32 cellular contexts compared by ENCODE assay signal in the genomic region with DNA sequence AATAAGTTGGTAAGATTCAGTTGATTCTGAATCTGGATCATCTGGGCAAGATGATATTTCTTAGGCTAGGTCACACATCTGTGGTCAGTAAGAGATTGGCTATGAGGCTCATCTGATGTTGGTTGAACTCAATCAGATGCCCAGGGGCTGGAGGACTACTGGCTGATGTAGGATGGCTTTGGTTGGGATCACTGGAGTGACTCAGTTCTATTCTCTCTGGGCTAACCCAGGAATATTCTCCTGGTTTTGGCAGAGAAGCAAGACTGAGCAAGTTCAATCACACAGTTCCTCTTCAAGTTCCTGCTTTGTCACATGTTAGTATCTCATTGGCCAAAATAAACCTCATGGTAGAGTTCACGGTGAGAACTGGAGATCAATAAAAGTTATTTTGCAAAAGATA.
"Had no signal": no experiment of that assay in that cellular context is flagged by ENCODE, and none has a peak within 500 bp of the region (broad histone marks: within the 10 kb centered on the region; RNA-seq: fewer than 3 reads in every experiment).

No MANE protein-coding gene starts in this region.

- ATAC-seq: activated CD8-positive, alpha-beta T cell treated with anti-CD3 and anti-CD28 coated beads for 36 hours; activated T-cell treated with anti-CD3 and anti-CD28 coated beads, Interleukin-2, amount 50 U/mL, for 72 hours had no signal

- H3K4me1 ChIP-seq: ascending aorta had no signal

- H3K4me3 Mint-ChIP-seq: activated CD4-positive, alpha-beta T cell treated with anti-CD3 and anti-CD28 coated beads, Interleukin-2, amount 10 ng/mL, durations not matched to agents 24 days and 14 days; activated CD8-positive, alpha-beta T cell treated with anti-CD3 and anti-CD28 coated beads for 36 hours; activated naive CD4-positive, alpha-beta T cell treated with anti-CD3 and anti-CD28 coated beads, Interleukin-2, amount 50 U/mL, for 24 hours; activated naive CD8-positive, alpha-beta T cell treated with anti-CD3 and anti-CD28 coated beads, Interleukin-2, amount 10 ng/mL, durations not matched to agents 7 days and 5 days; activated T-cell treated with anti-CD3 and anti-CD28 coated beads, Interleukin-2, amount 50 U/mL, for 72 hours had no signal

- H3K4me3 ChIP-seq: ascending aorta, MG63, PC-9 had no signal

- DNase-seq: activated CD4-positive, alpha-beta T cell treated with anti-CD3 and anti-CD28 coated beads, Interleukin-2, amount 10 ng/mL, durations not matched to agents 24 days and 14 days; activated CD4-positive, alpha-beta T cell treated with anti-CD3 and anti-CD28 coated beads, Interleukin-2, amount 50 U/mL, for 4 hours; activated CD8-positive, alpha-beta T cell treated with anti-CD3 and anti-CD28 coated beads for 36 hours; activated gamma-delta T cell; activated naive CD4-positive, alpha-beta T cell treated with Interleukin-2 at 50 U/mL for 16 hours; activated naive CD8-positive, alpha-beta T cell treated with anti-CD3 and anti-CD28 coated beads, Interleukin-2, amount 10 ng/mL, durations not matched to agents 7 days and 5 days; activated T-cell treated with anti-CD3 and anti-CD28 coated beads, Interleukin-2, amount 50 U/mL, for 1 hour; activated T-cell treated with anti-CD3 and anti-CD28 coated beads, Interleukin-2, amount 50 U/mL, for 72 hours; amygdala; caudate nucleus; cerebellar nuclear complex; Karpas-422; MG63; NCI-H1048; NCI-H1105 treated with DMSO at 0.1 percent for 48 hours; NCI-H1436; NCI-H1694; NCI-H1930; NCI-H2081 treated with DMSO at 0.1 percent for 48 hours; NCI-H226; NCI-H446 treated with DMSO at 0.1 percent for 48 hours; NCI-H524; PC-9; Right ventricle myocardium superior; SW 1271; T-helper 1 cell; T-helper 2 cell; T-helper 9 cell had no signal

- H3K27me3 ChIP-seq: ascending aorta, MG63 had no signal

- H3K36me3 Mint-ChIP-seq: activated naive CD4-positive, alpha-beta T cell treated with anti-CD3 and anti-CD28 coated beads, Interleukin-2, amount 50 U/mL, for 24 hours; activated naive CD8-positive, alpha-beta T cell treated with anti-CD3 and anti-CD28 coated beads, Interleukin-2, amount 10 ng/mL, durations not matched to agents 7 days and 5 days had no signal

- H3K4me1 Mint-ChIP-seq: activated CD4-positive, alpha-beta T cell treated with anti-CD3 and anti-CD28 coated beads, Interleukin-2, amount 10 ng/mL, durations not matched to agents 24 days and 14 days; activated naive CD4-positive, alpha-beta T cell treated with anti-CD3 and anti-CD28 coated beads, Interleukin-2, amount 50 U/mL, for 24 hours; activated naive CD8-positive, alpha-beta T cell treated with anti-CD3 and anti-CD28 coated beads, Interleukin-2, amount 10 ng/mL, durations not matched to agents 7 days and 5 days had no signal

- H3K9me3 ChIP-seq: ascending aorta, MG63 had no signal

- H3K27ac ChIP-seq: ascending aorta, PC-9 had no signal

- H3K27me3 Mint-ChIP-seq: activated CD4-positive, alpha-beta T cell treated with anti-CD3 and anti-CD28 coated beads, Interleukin-2, amount 10 ng/mL, durations not matched to agents 24 days and 14 days; activated CD8-positive, alpha-beta T cell treated with anti-CD3 and anti-CD28 coated beads for 36 hours; activated naive CD4-positive, alpha-beta T cell treated with anti-CD3 and anti-CD28 coated beads, Interleukin-2, amount 50 U/mL, for 24 hours; activated naive CD8-positive, alpha-beta T cell treated with anti-CD3 and anti-CD28 coated beads, Interleukin-2, amount 10 ng/mL, durations not matched to agents 7 days and 5 days had no signal

- FAIRE-seq: RCC 7860 had no signal

- H3K36me3 ChIP-seq: ascending aorta, MG63 had no signal

- H3K4me2 ChIP-seq: PC-9 had no signal

- H2AFZ ChIP-seq: PC-9 had no signal

- H3K27ac Mint-ChIP-seq: activated CD4-positive, alpha-beta T cell treated with anti-CD3 and anti-CD28 coated beads, Interleukin-2, amount 10 ng/mL, durations not matched to agents 24 days and 14 days; activated CD8-positive, alpha-beta T cell treated with anti-CD3 and anti-CD28 coated beads for 36 hours; activated naive CD4-positive, alpha-beta T cell treated with anti-CD3 and anti-CD28 coated beads, Interleukin-2, amount 50 U/mL, for 24 hours; activated naive CD8-positive, alpha-beta T cell treated with anti-CD3 and anti-CD28 coated beads, Interleukin-2, amount 10 ng/mL, durations not matched to agents 7 days and 5 days; activated T-cell treated with anti-CD3 and anti-CD28 coated beads, Interleukin-2, amount 50 U/mL, for 72 hours; activated T-helper 2 cell treated with anti-CD3 and anti-CD28 coated beads, Interferon-gamma antibody, Interleukin-2, Interleukin-4, amounts not matched to agents 10 μg/mL and 5 μg/mL and 100 μg/mL, durations not matched to agents 14 hours and 24 hours and 36 hours had no signal
